15 cellular contexts compared by ENCODE assay signal in genomic region chr17:17885029-17885351, GRCh38.
"Had no signal": no experiment of that assay in that cellular context is flagged by ENCODE, and none has a peak within 500 bp of the region (broad histone marks: within the 10 kb centered on the region; RNA-seq: fewer than 3 reads in every experiment).

No MANE protein-coding gene starts in this region.

- H3K27ac ChIP-seq: ovary, sigmoid colon, testis, VCaP had no signal

- H3K27me3 ChIP-seq: ovary, sigmoid colon, testis had no signal

- H3K36me3 ChIP-seq: ovary had no signal

- H3K4me3 ChIP-seq: mucosa of descending colon, ovary, sigmoid colon, testis had no signal

- ATAC-seq: left lobe of liver, mucosa of descending colon, T-cell had no signal

- DNase-seq: activated CD4-positive, alpha-beta T cell treated with anti-CD3 and anti-CD28 coated beads for 48 hours; activated naive CD4-positive, alpha-beta T cell treated with anti-CD3 and anti-CD28 coated beads for 36 hours; cortex of kidney; erythroblast; mammary epithelial cell; mucosa of descending colon; nephron progenitor cell; ovary; sigmoid colon; stimulated activated CD4-positive, alpha-beta T cell treated with anti-CD3 and anti-CD28 coated beads, Interleukin-12 subunit alpha, Interleukin-12 subunit beta, amount 100 ng/mL, for 4 hours; stimulated activated CD4-positive, alpha-beta T cell treated with anti-CD3 and anti-CD28 coated beads, Interleukin-2, amount 100 ng/mL, for 48 hours; T-cell; testis had no signal
